2 cellular contexts compared by ENCODE assay signal in the genomic region with DNA sequence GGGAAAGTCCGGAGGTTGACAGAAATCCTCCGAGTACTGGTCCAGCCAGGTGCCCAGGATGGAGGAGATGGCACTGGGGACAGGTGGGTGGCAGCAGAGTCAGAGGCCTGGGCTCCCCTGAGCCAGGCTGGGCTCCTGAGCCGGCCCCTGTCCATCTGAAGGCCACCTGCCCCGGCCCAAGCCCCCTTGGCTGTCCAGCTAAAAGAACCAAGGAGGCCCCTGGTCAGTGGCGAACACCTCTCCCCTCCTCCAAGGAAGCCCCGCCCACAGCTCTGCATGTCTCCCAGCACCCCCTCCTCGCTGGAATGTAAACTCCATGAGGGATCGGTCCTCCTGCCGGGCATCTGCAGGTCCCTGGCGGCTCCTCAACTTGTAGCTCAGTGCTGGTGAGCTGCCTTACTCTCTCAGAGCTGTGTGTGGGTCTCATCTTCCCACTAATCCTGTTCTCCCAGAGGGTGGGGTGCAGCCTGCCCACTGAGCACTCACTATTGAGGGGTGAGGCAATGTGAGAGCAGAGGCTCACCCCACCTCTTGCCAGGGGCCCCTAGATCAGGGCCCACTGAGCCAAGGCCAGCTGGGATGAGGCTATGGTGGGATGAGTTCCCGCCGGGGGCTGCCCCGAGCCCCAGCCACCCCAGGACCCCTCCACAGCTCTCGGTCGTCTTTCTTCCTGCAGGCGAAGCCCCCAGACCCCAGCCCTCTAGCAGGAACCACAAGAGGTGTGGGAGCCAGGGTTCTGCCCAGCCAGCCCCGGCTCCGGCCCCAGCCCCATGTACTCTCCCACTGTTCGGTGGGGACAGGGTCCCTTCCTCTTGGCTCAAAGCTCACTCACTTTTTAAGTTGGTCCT.
TF ChIP-seq lines count a peak whose summit lies in the region.

No MANE protein-coding gene starts in this region.

TF ChIP-seq in HEK293T, 16 proteins besides CTCF, POLR2A, EP300 and RAD21 (continued from another document):
- TF ChIP-seq, protein P1, sequence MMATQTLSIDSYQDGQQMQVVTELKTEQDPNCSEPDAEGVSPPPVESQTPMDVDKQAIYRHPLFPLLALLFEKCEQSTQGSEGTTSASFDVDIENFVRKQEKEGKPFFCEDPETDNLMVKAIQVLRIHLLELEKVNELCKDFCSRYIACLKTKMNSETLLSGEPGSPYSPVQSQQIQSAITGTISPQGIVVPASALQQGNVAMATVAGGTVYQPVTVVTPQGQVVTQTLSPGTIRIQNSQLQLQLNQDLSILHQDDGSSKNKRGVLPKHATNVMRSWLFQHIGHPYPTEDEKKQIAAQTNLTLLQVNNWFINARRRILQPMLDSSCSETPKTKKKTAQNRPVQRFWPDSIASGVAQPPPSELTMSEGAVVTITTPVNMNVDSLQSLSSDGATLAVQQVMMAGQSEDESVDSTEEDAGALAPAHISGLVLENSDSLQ (IDR thresholded peaks at IDR 0.05) = no peak
- TF ChIP-seq FOXK2 (IDR thresholded peaks at IDR 0.05) (no peak), ZNF384 (IDR thresholded peaks at IDR 0.05) (no peak), ARNT (IDR thresholded peaks at IDR 0.05) (no peak), ELF4 (IDR thresholded peaks at IDR 0.05) (no peak), BHLHE40 (IDR thresholded peaks at IDR 0.05; ENCODE audit: borderline replicate concordance) (no peak)

TF ChIP-seq in GM23338, 12 proteins besides CTCF, POLR2A, EP300 and RAD21 (continued from another document):
- TF ChIP-seq ZNF462 (CRISPR knock-in tag; IDR thresholded peaks at IDR 0.05) (no peak), CREB1 (CRISPR knock-in tag; IDR thresholded peaks at IDR 0.05; ENCODE audit: low read depth) (no peak), NANOG (IDR thresholded peaks at IDR 0.05; ENCODE audit: borderline replicate concordance) (no peak), ZNF114 (CRISPR knock-in tag; IDR thresholded peaks at IDR 0.05) (no peak), STAT1 (IDR thresholded peaks at IDR 0.05; ENCODE audit: unreplicated experiment) (no peak), POLR2AphosphoS5 (IDR thresholded peaks at IDR 0.05; ENCODE audit: low read depth) (no peak), EZH2phosphoT487 (IDR thresholded peaks at IDR 0.05; ENCODE audit: unreplicated experiment) (no peak), EZH2 (IDR thresholded peaks at IDR 0.05; ENCODE audit: low read depth, unreplicated experiment) (no peak), JUNB (IDR thresholded peaks at IDR 0.05; ENCODE audit: unreplicated experiment) (no peak)
- TF ChIP-seq, protein P2, sequence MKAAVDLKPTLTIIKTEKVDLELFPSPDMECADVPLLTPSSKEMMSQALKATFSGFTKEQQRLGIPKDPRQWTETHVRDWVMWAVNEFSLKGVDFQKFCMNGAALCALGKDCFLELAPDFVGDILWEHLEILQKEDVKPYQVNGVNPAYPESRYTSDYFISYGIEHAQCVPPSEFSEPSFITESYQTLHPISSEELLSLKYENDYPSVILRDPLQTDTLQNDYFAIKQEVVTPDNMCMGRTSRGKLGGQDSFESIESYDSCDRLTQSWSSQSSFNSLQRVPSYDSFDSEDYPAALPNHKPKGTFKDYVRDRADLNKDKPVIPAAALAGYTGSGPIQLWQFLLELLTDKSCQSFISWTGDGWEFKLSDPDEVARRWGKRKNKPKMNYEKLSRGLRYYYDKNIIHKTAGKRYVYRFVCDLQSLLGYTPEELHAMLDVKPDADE (IDR thresholded peaks at IDR 0.05) = no peak
- TF ChIP-seq, protein P3, sequence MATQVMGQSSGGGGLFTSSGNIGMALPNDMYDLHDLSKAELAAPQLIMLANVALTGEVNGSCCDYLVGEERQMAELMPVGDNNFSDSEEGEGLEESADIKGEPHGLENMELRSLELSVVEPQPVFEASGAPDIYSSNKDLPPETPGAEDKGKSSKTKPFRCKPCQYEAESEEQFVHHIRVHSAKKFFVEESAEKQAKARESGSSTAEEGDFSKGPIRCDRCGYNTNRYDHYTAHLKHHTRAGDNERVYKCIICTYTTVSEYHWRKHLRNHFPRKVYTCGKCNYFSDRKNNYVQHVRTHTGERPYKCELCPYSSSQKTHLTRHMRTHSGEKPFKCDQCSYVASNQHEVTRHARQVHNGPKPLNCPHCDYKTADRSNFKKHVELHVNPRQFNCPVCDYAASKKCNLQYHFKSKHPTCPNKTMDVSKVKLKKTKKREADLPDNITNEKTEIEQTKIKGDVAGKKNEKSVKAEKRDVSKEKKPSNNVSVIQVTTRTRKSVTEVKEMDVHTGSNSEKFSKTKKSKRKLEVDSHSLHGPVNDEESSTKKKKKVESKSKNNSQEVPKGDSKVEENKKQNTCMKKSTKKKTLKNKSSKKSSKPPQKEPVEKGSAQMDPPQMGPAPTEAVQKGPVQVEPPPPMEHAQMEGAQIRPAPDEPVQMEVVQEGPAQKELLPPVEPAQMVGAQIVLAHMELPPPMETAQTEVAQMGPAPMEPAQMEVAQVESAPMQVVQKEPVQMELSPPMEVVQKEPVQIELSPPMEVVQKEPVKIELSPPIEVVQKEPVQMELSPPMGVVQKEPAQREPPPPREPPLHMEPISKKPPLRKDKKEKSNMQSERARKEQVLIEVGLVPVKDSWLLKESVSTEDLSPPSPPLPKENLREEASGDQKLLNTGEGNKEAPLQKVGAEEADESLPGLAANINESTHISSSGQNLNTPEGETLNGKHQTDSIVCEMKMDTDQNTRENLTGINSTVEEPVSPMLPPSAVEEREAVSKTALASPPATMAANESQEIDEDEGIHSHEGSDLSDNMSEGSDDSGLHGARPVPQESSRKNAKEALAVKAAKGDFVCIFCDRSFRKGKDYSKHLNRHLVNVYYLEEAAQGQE (IDR thresholded peaks at IDR 0.05; ENCODE audit: unreplicated experiment) = no peak
